In the genomic region with DNA sequence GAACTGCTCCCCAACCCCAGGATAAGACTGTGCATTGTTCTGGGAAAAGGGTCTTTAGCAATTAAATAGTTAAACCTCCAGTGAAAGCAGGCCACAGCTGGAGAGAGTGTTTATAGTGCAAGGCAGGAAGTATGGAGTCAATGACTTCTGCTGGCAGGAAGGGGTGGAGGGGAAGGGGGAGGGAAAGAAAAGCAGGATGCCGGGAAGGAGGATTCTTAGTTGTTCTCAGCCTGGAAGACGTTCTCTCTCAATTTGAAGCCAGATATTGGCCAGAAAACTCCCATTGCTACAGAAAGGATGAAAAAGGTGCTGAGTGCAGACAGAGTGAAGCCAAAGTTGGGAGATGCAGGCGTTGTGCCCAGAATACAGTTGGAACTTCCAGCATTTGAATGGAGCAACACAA, we compare ENCODE assay signal across 1 cellular context.
TF ChIP-seq lines count a peak whose summit lies in the region.

No MANE protein-coding gene starts in this region.

TF ChIP-seq in HEK293, 187 proteins besides CTCF, POLR2A, EP300 and RAD21 (continued from another document):
- TF ChIP-seq, protein P1, sequence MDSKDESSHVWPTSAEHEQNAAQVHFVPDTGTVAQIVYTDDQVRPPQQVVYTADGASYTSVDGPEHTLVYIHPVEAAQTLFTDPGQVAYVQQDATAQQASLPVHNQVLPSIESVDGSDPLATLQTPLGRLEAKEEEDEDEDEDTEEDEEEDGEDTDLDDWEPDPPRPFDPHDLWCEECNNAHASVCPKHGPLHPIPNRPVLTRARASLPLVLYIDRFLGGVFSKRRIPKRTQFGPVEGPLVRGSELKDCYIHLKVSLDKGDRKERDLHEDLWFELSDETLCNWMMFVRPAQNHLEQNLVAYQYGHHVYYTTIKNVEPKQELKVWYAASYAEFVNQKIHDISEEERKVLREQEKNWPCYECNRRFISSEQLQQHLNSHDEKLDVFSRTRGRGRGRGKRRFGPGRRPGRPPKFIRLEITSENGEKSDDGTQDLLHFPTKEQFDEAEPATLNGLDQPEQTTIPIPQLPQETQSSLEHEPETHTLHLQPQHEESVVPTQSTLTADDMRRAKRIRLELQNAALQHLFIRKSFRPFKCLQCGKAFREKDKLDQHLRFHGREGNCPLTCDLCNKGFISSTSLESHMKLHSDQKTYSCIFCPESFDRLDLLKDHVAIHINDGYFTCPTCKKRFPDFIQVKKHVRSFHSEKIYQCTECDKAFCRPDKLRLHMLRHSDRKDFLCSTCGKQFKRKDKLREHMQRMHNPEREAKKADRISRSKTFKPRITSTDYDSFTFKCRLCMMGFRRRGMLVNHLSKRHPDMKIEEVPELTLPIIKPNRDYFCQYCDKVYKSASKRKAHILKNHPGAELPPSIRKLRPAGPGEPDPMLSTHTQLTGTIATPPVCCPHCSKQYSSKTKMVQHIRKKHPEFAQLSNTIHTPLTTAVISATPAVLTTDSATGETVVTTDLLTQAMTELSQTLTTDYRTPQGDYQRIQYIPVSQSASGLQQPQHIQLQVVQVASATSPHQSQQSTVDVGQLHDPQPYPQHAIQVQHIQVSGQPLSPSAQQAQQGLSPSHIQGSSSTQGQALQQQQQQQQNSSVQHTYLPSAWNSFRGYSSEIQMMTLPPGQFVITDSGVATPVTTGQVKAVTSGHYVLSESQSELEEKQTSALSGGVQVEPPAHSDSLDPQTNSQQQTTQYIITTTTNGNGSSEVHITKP (tag by site-specific recombination; IDR thresholded peaks at IDR 0.05): peak; percentile 37; the same call in 1 of the 2 replicates
TF ChIP-seq in HEK293: peak in this region for 12.
